In the genomic region with DNA sequence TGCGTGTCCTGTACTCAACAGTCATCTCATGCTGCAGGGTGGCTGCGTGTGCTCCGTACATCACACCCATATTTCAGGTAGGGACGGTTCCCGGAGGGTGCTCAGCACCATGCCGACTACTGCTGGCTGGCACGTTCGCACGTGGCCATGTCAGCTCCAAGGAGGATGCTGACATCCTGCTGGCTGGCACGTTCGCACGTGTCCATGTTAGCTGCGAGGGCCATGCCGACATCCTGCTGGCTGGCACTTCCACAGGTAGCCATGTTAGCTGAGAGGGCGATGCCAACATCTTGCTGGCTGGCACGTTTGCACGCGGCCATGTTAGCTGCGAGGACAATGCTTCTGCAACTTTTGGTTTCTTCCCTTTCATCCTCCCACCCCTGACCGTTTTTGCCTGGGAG, we compare ENCODE assay signal across 15 cellular contexts.
A peak's percentile ranks its signal among the peaks of the same experiment; 100 is the strongest.
DNase-seq lines count a peak whose midpoint lies in the region; ATAC-seq and TF ChIP-seq lines count a peak whose summit lies in the region.
"Had no signal": no experiment of that assay in that cellular context is flagged by ENCODE, and none has a peak within 500 bp of the region (broad histone marks: within the 10 kb centered on the region; RNA-seq: fewer than 3 reads in every experiment).

No MANE protein-coding gene starts in this region.

- H3K27ac ChIP-seq in esophagus muscularis mucosa (replicated peaks in 1 of 4) (no peak overlapping the region), sigmoid colon (no peak overlapping the region)
- H3K27ac ChIP-seq: BLaER1 treated with 17β-estradiol and CSF1 and Interleukin-3, amounts not matched to agents 10 nM and 100 nM had no signal

- no peak for ATAC-seq in GM18517 (IDR thresholded peaks at IDR 0.05; ENCODE audit: unreplicated experiment)
- no peak for ATAC-seq in HG03378 (IDR thresholded peaks at IDR 0.05; ENCODE audit: unreplicated experiment)

- H3K27me3 ChIP-seq in H7 (ENCODE audit: control insufficient read depth, insufficient read depth, low read length), result no peaks in the 10 kb centered on the region
- peaks cover 0 to 17% (median 0%) of the 10 kb centered on the region in 4 donors for H3K27me3 ChIP-seq in esophagus muscularis mucosa
- no peaks in the 10 kb centered on the region for H3K27me3 ChIP-seq in sigmoid colon
- H3K27me3 ChIP-seq: BLaER1 treated with 17β-estradiol and CSF1 and Interleukin-3, amounts not matched to agents 10 nM and 100 nM had no signal

- no peak for TF ChIP-seq EP300 in esophagus muscularis mucosa (IDR thresholded peaks at IDR 0.05)
- TF ChIP-seq EP300 in sigmoid colon (IDR thresholded peaks at IDR 0.05), result no peak

- intact Hi-C loops in esophagus muscularis mucosa (cut with DNase I) (no loop called here), sigmoid colon (cut with DNase I) (no loop called here)

- H3K4me3 ChIP-seq in H7 (ENCODE audit: insufficient read depth, low read depth, low read length) (no peak overlapping the region), esophagus muscularis mucosa (no peak overlapping the region), sigmoid colon (no peak overlapping the region)
- H3K4me3 ChIP-seq: BLaER1 treated with 17β-estradiol and CSF1 and Interleukin-3, amounts not matched to agents 10 nM and 100 nM had no signal

- H3K9me3 ChIP-seq in esophagus muscularis mucosa (no peaks in the 10 kb centered on the region), sigmoid colon (no peaks in the 10 kb centered on the region)
- H3K9me3 ChIP-seq: BLaER1 treated with 17β-estradiol and CSF1 and Interleukin-3, amounts not matched to agents 10 nM and 100 nM had no signal

- DNase-seq in D341Med (ENCODE audit: low spot score) (peak; percentile 12), H7 (peak; percentile 7), esophagus muscularis mucosa (ENCODE audit: extremely low spot score) (peak; percentile 70), sigmoid colon (peak; percentile 41), cerebellum (ENCODE audit: low spot score) (no peak)
- DNase-seq: DMS153, EL, H9, NCI-H1417 treated with DMSO at 0.1 percent for 48 hours, NCI-H2029 treated with DMSO at 0.1 percent for 48 hours, NCI-H524, SIG-M5 had no signal

- no peak for TF ChIP-seq POLR2A in esophagus muscularis mucosa (IDR thresholded peaks at IDR 0.05; ENCODE audit: low read depth)
- no peak for TF ChIP-seq POLR2A in sigmoid colon (IDR thresholded peaks at IDR 0.05)

- H3K4me1 ChIP-seq in esophagus muscularis mucosa, result no peaks in the 10 kb centered on the region
- no peaks in the 10 kb centered on the region for H3K4me1 ChIP-seq in sigmoid colon

- TF ChIP-seq CTCF in esophagus muscularis mucosa (IDR thresholded peaks at IDR 0.05) (no peak), sigmoid colon (IDR thresholded peaks at IDR 0.05) (no peak)

- WGBS in esophagus muscularis mucosa, result 94% methylated on average over 15 of the region's 20 CpGs
- 92 to 93% methylated on average over 20 of the region's 20 CpGs for WGBS in sigmoid colon, 2 donors

- no peaks in the 10 kb centered on the region for H3K36me3 ChIP-seq in H7 (replicated peaks; ENCODE audit: control insufficient read depth, insufficient read depth, low read length)
- H3K36me3 ChIP-seq in esophagus muscularis mucosa, result no peaks in the 10 kb centered on the region
- H3K36me3 ChIP-seq in sigmoid colon, result no peaks in the 10 kb centered on the region
- H3K36me3 ChIP-seq: BLaER1 treated with 17β-estradiol and CSF1 and Interleukin-3, amounts not matched to agents 10 nM and 100 nM had no signal
